In the genomic region with DNA sequence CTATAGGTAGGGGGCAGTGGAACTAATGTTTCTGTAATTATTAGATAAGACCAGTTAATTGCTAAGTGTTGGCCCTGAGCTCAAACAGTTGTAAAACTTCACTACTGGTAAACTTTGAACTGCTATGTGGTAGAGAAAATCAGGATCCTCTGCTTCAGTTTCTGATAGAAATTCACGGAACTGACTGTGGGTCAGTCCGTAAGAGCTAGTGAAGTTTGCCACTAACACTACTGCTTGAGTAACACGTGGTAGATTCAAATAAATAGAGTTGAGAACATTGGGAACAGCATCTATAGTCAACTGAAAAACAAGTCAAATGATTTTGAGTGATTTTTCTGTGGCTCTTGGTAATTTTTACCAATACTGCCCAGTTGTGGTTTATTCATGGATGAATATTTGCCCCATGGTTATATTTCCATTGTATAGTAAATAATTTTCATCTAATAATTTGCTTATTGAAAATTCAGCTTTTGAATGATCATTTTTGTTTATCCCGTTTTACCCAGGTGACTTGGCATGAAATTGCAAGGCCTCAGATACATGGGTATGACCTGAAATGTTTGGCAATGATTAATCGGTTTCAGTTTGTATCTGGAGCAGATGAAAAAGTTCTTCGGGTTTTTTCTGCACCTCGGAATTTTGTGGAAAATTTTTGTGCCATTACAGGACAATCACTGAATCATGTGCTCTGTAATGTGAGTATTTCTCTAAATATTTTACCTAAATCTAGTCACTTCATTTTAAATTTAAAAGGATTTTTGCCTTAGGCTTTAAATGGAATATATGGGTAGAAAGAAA, we compare ENCODE assay signal across 27 cellular contexts. TPM values are rescaled to one million over a fixed set of nuclear protein-coding genes. Genes with fewer than 3 reads are reported as not detected.
DNase-seq lines count a peak whose midpoint lies in the region; ATAC-seq and TF ChIP-seq lines count a peak whose summit lies in the region.
"Had no signal": no experiment of that assay in that cellular context is flagged by ENCODE, and none has a peak within 500 bp of the region (broad histone marks: within the 10 kb centered on the region; RNA-seq: fewer than 3 reads in every experiment).

No MANE protein-coding gene starts in this region.

- peaks cover 34% of the 10 kb centered on the region for H3K4me1 Mint-ChIP-seq in osteocyte (ENCODE audit: unreplicated experiment)
- H3K4me1 Mint-ChIP-seq: endodermal cell, neural progenitor cell had no signal

- H3K27ac Mint-ChIP-seq in osteocyte (ENCODE audit: unreplicated experiment): peak overlapping the region; percentile 86
- H3K27ac Mint-ChIP-seq: activated CD4-positive, alpha-beta memory T cell treated with anti-CD3 and anti-CD28 coated beads for 36 hours; neural progenitor cell; progenitor cell of endocrine pancreas had no signal

- DNase-seq in EH (ENCODE audit: low read depth) (peak; percentile 63), M059J (ENCODE audit: low read depth) (peak; percentile 39), fibroblast of gingiva (ENCODE audit: low read depth) (peak; percentile 11), osteocyte (ENCODE audit: extremely low spot score, unreplicated experiment) (no peak)
- no peak for DNase-seq in stimulated activated CD4-positive, alpha-beta T cell treated with anti-CD3 and anti-CD28 coated beads, Interleukin-2, amount 100 ng/mL, for 48 hours
- DNase-seq: activated CD4-positive, alpha-beta memory T cell treated with anti-CD3 and anti-CD28 coated beads for 36 hours; activated CD8-positive, alpha-beta memory T cell treated with anti-CD3 and anti-CD28 coated beads, Interleukin-2, amount 50 U/mL, for 48 hours; activated gamma-delta T cell treated with Interleukin-2 at 50 U/mL for 16 hours; activated naive CD8-positive, alpha-beta T cell treated with anti-CD3 and anti-CD28 coated beads, Interleukin-2, amount 50 U/mL, for 24 hours; DMS 273 treated with DMSO at 0.1 percent for 48 hours; endodermal cell; GOT3; head of caudate nucleus; NCI-H1048; NCI-H187; NCI-H2171 treated with DMSO at 0.1 percent for 48 hours; NCI-H524 treated with DMSO at 0.1 percent for 48 hours; NK-92 treated with Interleukin-12 subunit alpha and Interleukin-12 subunit beta, amount 100 ng/mL, for 24 hours; SHP77 treated with DMSO at 0.1 percent for 48 hours had no signal

- no peak overlapping the region for H3K4me3 Mint-ChIP-seq in osteocyte (ENCODE audit: unreplicated experiment)
- H3K4me3 Mint-ChIP-seq: activated CD4-positive, alpha-beta memory T cell treated with anti-CD3 and anti-CD28 coated beads for 36 hours; activated naive CD8-positive, alpha-beta T cell treated with anti-CD3 and anti-CD28 coated beads, Interleukin-2, amount 50 U/mL, for 24 hours; CD14-positive monocyte; endodermal cell; neural progenitor cell; stimulated activated memory B cell treated with anti-CD40 and anti-IgM and Interleukin-4, amounts not matched to agents 10 μg/mL and 1 μg/mL and 100 μg/mL, for 72 hours had no signal

- H3K27me3 Mint-ChIP-seq in osteocyte (ENCODE audit: unreplicated experiment): no peaks in the 10 kb centered on the region
- H3K27me3 Mint-ChIP-seq: activated CD4-positive, alpha-beta memory T cell treated with anti-CD3 and anti-CD28 coated beads for 36 hours; activated naive CD8-positive, alpha-beta T cell treated with anti-CD3 and anti-CD28 coated beads, Interleukin-2, amount 50 U/mL, for 24 hours; progenitor cell of endocrine pancreas; stimulated activated memory B cell treated with anti-CD40 and anti-IgM and Interleukin-4, amounts not matched to agents 10 μg/mL and 1 μg/mL and 100 μg/mL, for 72 hours had no signal

- ATAC-seq in HG03175 (IDR thresholded peaks at IDR 0.05; ENCODE audit: unreplicated experiment) (no peak), GM18511 (IDR thresholded peaks at IDR 0.05; ENCODE audit: unreplicated experiment) (no peak)
- ATAC-seq: activated CD4-positive, CD25-positive, alpha-beta regulatory T cell treated with anti-CD3 and anti-CD28 coated beads, Interleukin-2, amount 50 U/mL, for 24 hours; activated naive CD8-positive, alpha-beta T cell treated with anti-CD3 and anti-CD28 coated beads, Interleukin-2, amount 50 U/mL, for 24 hours; stimulated activated memory B cell treated with anti-CD40 and anti-IgM and Interleukin-4, amounts not matched to agents 10 μg/mL and 1 μg/mL and 100 μg/mL, for 72 hours had no signal

- TF ChIP-seq CTCF in osteocyte (IDR thresholded peaks at IDR 0.05): no peak

- H3K9me3 Mint-ChIP-seq in osteocyte (ENCODE audit: unreplicated experiment): no peaks in the 10 kb centered on the region
- H3K9me3 Mint-ChIP-seq: activated CD4-positive, alpha-beta memory T cell treated with anti-CD3 and anti-CD28 coated beads for 36 hours; activated naive CD8-positive, alpha-beta T cell treated with anti-CD3 and anti-CD28 coated beads, Interleukin-2, amount 50 U/mL, for 24 hours; CD14-positive monocyte; endodermal cell; neural progenitor cell; stimulated activated memory B cell treated with anti-CD40 and anti-IgM and Interleukin-4, amounts not matched to agents 10 μg/mL and 1 μg/mL and 100 μg/mL, for 72 hours had no signal

- peaks cover 64% of the 10 kb centered on the region for H3K36me3 Mint-ChIP-seq in osteocyte (ENCODE audit: unreplicated experiment)

RNA-seq across cellular contexts. Expression of a gene that starts 26.5 kb away (rescaled TPM):
- 58.1 and 63.9 TPM in 2 replicates for total RNA-seq in M059J (2014; rRNA removed; shearing (Covaris generic))
- 89.9 and 93.4 TPM in 2 replicates for total RNA-seq in osteocyte

RNA-seq across cellular contexts. Expression of a gene that starts 27.0 kb away (rescaled TPM):
- 80.1 and 101 TPM in 2 replicates for total RNA-seq in M059J (2014; rRNA removed; shearing (Covaris generic))
- 75.8 and 79.2 TPM in 2 replicates for total RNA-seq in osteocyte

RNA-seq across cellular contexts. Expression of a gene that starts 31.1 kb away (rescaled TPM):
- total RNA-seq in M059J (2014; rRNA removed; shearing (Covaris generic)): 3.2 and 10.2 TPM in 2 replicates
- 5.2 and 5.5 TPM in 2 replicates for total RNA-seq in osteocyte
- total RNA-seq: G401 had no signal

Comparison
In these comparisons a context has a peak if more than half of its experiments do, and no peak if none do; other contexts are left out.
1. DNase-seq: peak in EH (single experiment), M059J (single experiment) and fibroblast of gingiva (single experiment); none in osteocyte (single experiment) and stimulated activated CD4-positive, alpha-beta T cell treated with anti-CD3 and anti-CD28 coated beads, Interleukin-2, amount 100 ng/mL, for 48 hours (0 of 2).